8 cellular contexts compared by ENCODE assay signal in genomic region chr5:84383816-84384603, GRCh38. TPM values are rescaled to one million over a fixed set of nuclear protein-coding genes. Genes with fewer than 3 reads are reported as not detected.
DNase-seq lines count a peak whose midpoint lies in the region; ATAC-seq and TF ChIP-seq lines count a peak whose summit lies in the region.

No MANE protein-coding gene starts in this region.

- TF ChIP-seq RAD21 in neural cell (conservative IDR thresholded peaks at IDR 0.05): no peak

- no peaks in the 10 kb centered on the region for H3K9me2 ChIP-seq in neural cell (ENCODE audit: insufficient read depth, low read length)

- no peaks in the 10 kb centered on the region for H3F3A ChIP-seq in neural cell (ENCODE audit: insufficient read depth, low read length, poor library complexity, severe bottlenecking)

- H3K4me3 ChIP-seq in GM06990 (replicated peaks; ENCODE audit: low read depth, low read length): no peak overlapping the region
- peak overlapping the region; percentile 72 for H3K4me3 ChIP-seq in fibroblast of pulmonary artery (replicated peaks; ENCODE audit: low read depth, low read length)
- peak overlapping the region; percentile 85 for H3K4me3 ChIP-seq in neural cell (ENCODE audit: low read length)

- H3K27me3 ChIP-seq in GM06990 (replicated peaks; ENCODE audit: control insufficient read depth, insufficient read depth, low read length) (no peaks in the 10 kb centered on the region; the same call in 1 of the 2 replicates), neural cell (ENCODE audit: insufficient read depth, low read depth, low read length) (peaks cover 63% of the 10 kb centered on the region)

- no peak for TF ChIP-seq EP300 in neural cell (conservative IDR thresholded peaks at IDR 0.05; ENCODE audit: poor library complexity, severe bottlenecking)

- TF ChIP-seq CTCF in GM06990 (IDR thresholded peaks at IDR 0.05; ENCODE audit: insufficient read depth, low read length, poor library complexity, severe bottlenecking) (no peak), fibroblast of pulmonary artery (IDR thresholded peaks at IDR 0.05; ENCODE audit: low read length, missing control alignments) (no peak), neural cell (IDR thresholded peaks at IDR 0.05; ENCODE audit: poor library complexity, severe bottlenecking) (no peak)

- peaks cover 3% of the 10 kb centered on the region for H3K79me2 ChIP-seq in neural cell (replicated peaks; ENCODE audit: insufficient read depth, low read length)

- H3K27ac ChIP-seq in neural cell (ENCODE audit: low read length): no peak overlapping the region

- H3K9me3 ChIP-seq in neural cell (ENCODE audit: low read length): no peaks in the 10 kb centered on the region

- H3K4me2 ChIP-seq in neural cell (ENCODE audit: low read length): peak overlapping the region; percentile 48

- DNase-seq in GM06990 (ENCODE audit: extremely low read depth, insufficient read length) (peak; percentile 6), RPMI8226 (peak; percentile 5), fibroblast of pulmonary artery (ENCODE audit: low read depth) (peak; percentile 67), CD1c-positive myeloid dendritic cell (ENCODE audit: extremely low spot score) (no peak)

- no peaks in the 10 kb centered on the region for H3K36me3 ChIP-seq in GM06990 (ENCODE audit: control insufficient read depth, insufficient read depth, low read length)
- no peaks in the 10 kb centered on the region for H3K36me3 ChIP-seq in neural cell (ENCODE audit: insufficient read depth, low read length)

- no peaks in the 10 kb centered on the region for H4K20me1 ChIP-seq in neural cell (ENCODE audit: insufficient read depth)

- ATAC-seq in HG03439 (IDR thresholded peaks at IDR 0.05; ENCODE audit: unreplicated experiment) (no peak), GM19328 (IDR thresholded peaks at IDR 0.05; ENCODE audit: unreplicated experiment) (no peak), HG02973 (IDR thresholded peaks at IDR 0.05; ENCODE audit: unreplicated experiment) (no peak)

- peak overlapping the region; percentile 52 for H2AFZ ChIP-seq in neural cell (ENCODE audit: low read depth, low read length)

- peak overlapping the region; percentile 57 for H3K9ac ChIP-seq in neural cell (ENCODE audit: low read length)

TF ChIP-seq in neural cell, 6 proteins besides CTCF, POLR2A, EP300 and RAD21:
- TF ChIP-seq MXI1 (conservative IDR thresholded peaks at IDR 0.05; ENCODE audit: poor library complexity, severe bottlenecking): no peak
- no peak for TF ChIP-seq TAF1 (IDR thresholded peaks at IDR 0.05; ENCODE audit: low read depth)
- no peak for TF ChIP-seq EZH2 (IDR thresholded peaks at IDR 0.05; ENCODE audit: borderline replicate concordance, insufficient read depth, low read length, poor library complexity, severe bottlenecking)
- TF ChIP-seq POLR2AphosphoS5 (IDR thresholded peaks at IDR 0.05): no peak
- TF ChIP-seq REST (IDR thresholded peaks at IDR 0.05; ENCODE audit: borderline replicate concordance): no peak
- TF ChIP-seq SMC3 (conservative IDR thresholded peaks at IDR 0.05; ENCODE audit: poor library complexity): no peak

RNA-seq across cellular contexts. Expression of gene EDIL3, which starts 0.7 kb away (rescaled TPM):
- polyA plus RNA-seq in neural cell: 6.1 and 7.4 TPM in 2 replicates
- polyA minus RNA-seq in neural cell: 11.7 and 12.7 TPM in 2 replicates
